Comparison of ENCODE assay signal across 24 cellular contexts in genomic region chr7:124031406-124031805, GRCh38. TPM values are rescaled to one million over a fixed set of nuclear protein-coding genes. Genes with fewer than 3 reads are reported as not detected.
DNase-seq lines count a peak whose midpoint lies in the region; TF ChIP-seq lines count a peak whose summit lies in the region.
"Had no signal": no experiment of that assay in that cellular context is flagged by ENCODE, and none has a peak within 500 bp of the region (broad histone marks: within the 10 kb centered on the region; RNA-seq: fewer than 3 reads in every experiment).

No MANE protein-coding gene starts in this region.

- H3K4me1 ChIP-seq in HUES64 (ENCODE audit: insufficient read depth, low read length) (peaks cover 18% of the 10 kb centered on the region), duodenal mucosa (ENCODE audit: control insufficient read depth in 1 of 2, insufficient read depth in 2 of 2, low read length in 2 of 2) (peaks cover 12 to 14% of the 10 kb centered on the region in 2 donors), muscle layer of duodenum (ENCODE audit: control insufficient read depth in 1 of 2, insufficient read depth in 2 of 2, low read length in 2 of 2) (peaks cover 0 to 12% of the 10 kb centered on the region in 2 donors), testis (peaks cover 5% of the 10 kb centered on the region)

- WGBS in HUES64, result 78% methylated on average over 7 of the region's 8 CpGs
- WGBS in testis, 2 donors, result 38 to 42% methylated on average over 8 of the region's 8 CpGs

- H3K9me3 ChIP-seq in HUES64 (ENCODE audit: insufficient read depth, low read depth, low read length), result no peaks in the 10 kb centered on the region
- H3K9me3 ChIP-seq in duodenal mucosa (ENCODE audit: control insufficient read depth in 1 of 2, low read length in 2 of 2), result no peaks in the 10 kb centered on the region
- H3K9me3 ChIP-seq in muscle layer of duodenum (ENCODE audit: control insufficient read depth in 1 of 2, low read length in 2 of 2), result no peaks in the 10 kb centered on the region
- no peaks in the 10 kb centered on the region for H3K9me3 ChIP-seq in testis
- H3K9me3 ChIP-seq: right lobe of liver, tibial nerve had no signal

- TF ChIP-seq POLR2A in testis (IDR thresholded peaks at IDR 0.05), result no peak

- H3K27me3 ChIP-seq in HUES64 (ENCODE audit: insufficient read depth, low read length) (peaks cover 49% of the 10 kb centered on the region), duodenal mucosa (ENCODE audit: control insufficient read depth in 1 of 2, insufficient read depth in 2 of 2, low read length in 2 of 2) (peaks cover 3 to 5% of the 10 kb centered on the region in 2 donors), muscle layer of duodenum (ENCODE audit: low read depth, low read length) (peaks cover 10% of the 10 kb centered on the region), testis (no peaks in the 10 kb centered on the region)

- no peak for DNase-seq in testis
- DNase-seq in dedifferentiated amniotic fluid mesenchymal stem cell (ENCODE audit: extremely low spot score), result no peak
- no peak for DNase-seq in midbrain (lab: John Stamatoyannopoulos, UW)
- no peak for DNase-seq in CD1c-positive myeloid dendritic cell (ENCODE audit: extremely low spot score)
- DNase-seq in stimulated activated CD4-positive, alpha-beta T cell treated with anti-CD3 and anti-CD28 coated beads, Interleukin-4, amount 100 ng/mL, for 24 hours, result no peak
- DNase-seq: activated B cell treated with CpG ODN at 0.5 μM for 24 hours; activated naive CD8-positive, alpha-beta T cell treated with anti-CD3 and anti-CD28 coated beads for 36 hours; brain microvascular endothelial cell; COR-L47; cortex of kidney; EL; foreskin fibroblast; left cardiac atrium; NCI-H1436 treated with DMSO at 0.1 percent for 48 hours; right lobe of liver; SHP77 treated with DMSO at 0.1 percent for 48 hours had no signal

- H3K36me3 ChIP-seq in HUES64 (ENCODE audit: insufficient read depth, low read length), result no peaks in the 10 kb centered on the region
- H3K36me3 ChIP-seq in duodenal mucosa (ENCODE audit: control insufficient read depth in 1 of 2, insufficient read depth in 2 of 2, low read length in 2 of 2), result no peaks in the 10 kb centered on the region
- no peaks in the 10 kb centered on the region for H3K36me3 ChIP-seq in muscle layer of duodenum (ENCODE audit: control insufficient read depth in 1 of 2, insufficient read depth in 2 of 2, low read length in 2 of 2)
- no peaks in the 10 kb centered on the region for H3K36me3 ChIP-seq in testis (ENCODE audit: low read depth, missing control alignments)
- H3K36me3 ChIP-seq: brain microvascular endothelial cell, right lobe of liver, tibial nerve had no signal

- H3K9ac ChIP-seq in HUES64 (ENCODE audit: low read depth, low read length) (peak overlapping the region; percentile 62; the same call in 1 of the 2 replicates), duodenal mucosa (ENCODE audit: low read depth in 1 of 2, low read length in 2 of 2) (peak overlapping the region; percentile 41 to 55)

- H3K27ac ChIP-seq in HUES64 (ENCODE audit: low read depth, low read length) (no peak overlapping the region), duodenal mucosa (ENCODE audit: low read depth, low read length) (no peak overlapping the region), muscle layer of duodenum (ENCODE audit: low read length) (no peak overlapping the region), testis (peak overlapping the region; percentile 80 to 86)
- H3K27ac ChIP-seq: brain microvascular endothelial cell, right lobe of liver, tibial nerve had no signal

- TF ChIP-seq CTCF in testis (IDR thresholded peaks at IDR 0.05), result no peak

- H3K4me3 ChIP-seq in HUES64 (ENCODE audit: low read length) (peak overlapping the region; percentile 77), duodenal mucosa (ENCODE audit: low read depth in 1 of 2, low read length in 2 of 2) (peak overlapping the region; percentile 75), muscle layer of duodenum (ENCODE audit: low read depth in 1 of 2, low read length in 2 of 2) (peak overlapping the region; percentile 61 to 79), testis (peak overlapping the region; percentile 57 to 69)

- intact Hi-C loops in testis (cut with DNase I; ENCODE audit: low total_unique reads), result no loop called here

RNA-seq across cellular contexts. Expression of gene TMEM229A, which starts 1.5 kb away (rescaled TPM):
- 1.0 TPM for polyA plus RNA-seq in HUES64 (2013, experiment 1 of 2)
- polyA plus RNA-seq in HUES64 (2013, experiment 2 of 2), result 1.3 TPM
- total RNA-seq in testis, result 10 to 100 TPM; 51.0 to 58.8 TPM
- polyA plus RNA-seq in testis (ENCODE audit: insufficient read depth, low read depth, low replicate concordance), result 12.3 TPM
- total RNA-seq: activated B cell treated with CpG ODN at 0.5 μM for 24 hours; activated naive CD8-positive, alpha-beta T cell treated with anti-CD3 and anti-CD28 coated beads for 36 hours; HepG2; MCF 10A; omental fat pad; right lobe of liver; T-helper 2 cell treated with Interferon-gamma antibody and Interleukin-4, amounts not matched to agents 100 ng/mL and 5 ng/mL, for 36 hours had no signal
- polyA plus RNA-seq: HepG2 had no signal

Comparison
In these comparisons a context has a peak if more than half of its experiments do, and no peak if none do; other contexts are left out.
1. H3K27ac ChIP-seq: peak in testis (2 of 2); none in HUES64 (single experiment), duodenal mucosa (single experiment) and muscle layer of duodenum (single experiment).
2. Peak in every context shown above with its lines, with median percentiles within 50 percentile points of each other: H3K4me3 ChIP-seq.